In the genomic region with DNA sequence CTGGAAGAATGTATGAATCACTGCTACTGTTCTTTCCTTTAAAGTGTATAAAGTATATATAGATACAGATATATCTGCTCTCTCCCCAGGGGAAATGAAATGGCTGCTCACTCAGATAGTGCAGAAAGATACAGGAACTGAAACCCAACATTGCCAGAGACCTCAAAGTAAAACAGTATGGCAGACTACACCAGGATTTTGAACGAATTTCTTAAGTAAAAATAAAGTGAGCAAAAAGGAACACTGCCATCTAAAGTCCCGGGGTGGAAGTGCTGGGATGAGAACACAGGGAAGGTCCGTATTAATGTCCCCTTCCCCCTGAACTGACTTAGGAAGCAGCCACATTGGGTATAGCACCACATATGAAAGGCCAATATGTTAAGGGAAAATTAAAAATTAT, we compare ENCODE assay signal across 8 cellular contexts.
DNase-seq lines count a peak whose midpoint lies in the region; ATAC-seq and TF ChIP-seq lines count a peak whose summit lies in the region.

No MANE protein-coding gene starts in this region.

- peaks cover 34% of the 10 kb centered on the region for H3K4me1 Mint-ChIP-seq in dendritic cell treated with granulocyte-macrophage colony-stimulating factor and Interleukin-4, amounts not matched to agents 40 ng/mL and 50 ng/mL, for 4 days (ENCODE audit: low read depth)

- no peaks in the 10 kb centered on the region for H3K27me3 Mint-ChIP-seq in dendritic cell treated with granulocyte-macrophage colony-stimulating factor and Interleukin-4, amounts not matched to agents 40 ng/mL and 50 ng/mL, for 4 days

- intact Hi-C loops in dendritic cell treated with granulocyte-macrophage colony-stimulating factor and Interleukin-4, amounts not matched to agents 40 ng/mL and 50 ng/mL, for 4 days (cut with micrococcal nuclease), result no loop called here

- H3K36me3 Mint-ChIP-seq in dendritic cell treated with granulocyte-macrophage colony-stimulating factor and Interleukin-4, amounts not matched to agents 40 ng/mL and 50 ng/mL, for 4 days (ENCODE audit: low read depth), result peaks cover 71% of the 10 kb centered on the region

- peak overlapping the region; percentile 30 for H3K27ac Mint-ChIP-seq in dendritic cell treated with granulocyte-macrophage colony-stimulating factor and Interleukin-4, amounts not matched to agents 40 ng/mL and 50 ng/mL, for 4 days

- no peak overlapping the region for H3K4me3 Mint-ChIP-seq in dendritic cell treated with granulocyte-macrophage colony-stimulating factor and Interleukin-4, amounts not matched to agents 40 ng/mL and 50 ng/mL, for 4 days

- H3K9me3 Mint-ChIP-seq in dendritic cell treated with granulocyte-macrophage colony-stimulating factor and Interleukin-4, amounts not matched to agents 40 ng/mL and 50 ng/mL, for 4 days, result no peaks in the 10 kb centered on the region

- TF ChIP-seq CTCF in GM12872 (IDR thresholded peaks at IDR 0.05; ENCODE audit: insufficient read depth, low read depth, low read length) (peak; percentile 65), omental fat pad (IDR thresholded peaks at IDR 0.05) (no peak)

- no peak for DNase-seq in activated CD8-positive, alpha-beta memory T cell treated with anti-CD3 and anti-CD28 coated beads, Interleukin-2, amount 50 U/mL, for 4 hours
- DNase-seq in DMS79 treated with DMSO at 0.1 percent for 48 hours (lab: John Stamatoyannopoulos, UW) (no peak), omental fat pad (ENCODE audit: low spot score) (no peak)
- no peak for DNase-seq in activated naive CD4-positive, alpha-beta T cell (lab: John Stamatoyannopoulos, UW)

- ATAC-seq in GM21381 (IDR thresholded peaks at IDR 0.05; ENCODE audit: unreplicated experiment), result peak; percentile 42
- ATAC-seq in HG03469 (IDR thresholded peaks at IDR 0.05; ENCODE audit: unreplicated experiment), result peak; percentile 67
- no peak for ATAC-seq in omental fat pad (ENCODE audit: low FRiP score)
